17 cellular contexts compared by ENCODE assay signal in genomic region chr12:27400856-27401255, GRCh38. TPM values are rescaled to one million over a fixed set of nuclear protein-coding genes. Genes with fewer than 3 reads are reported as not detected.
A peak's percentile ranks its signal among the peaks of the same experiment; 100 is the strongest.
DNase-seq lines count a peak whose midpoint lies in the region; FAIRE-seq and TF ChIP-seq lines count a peak whose summit lies in the region.
"Had no signal": no experiment of that assay in that cellular context is flagged by ENCODE, and none has a peak within 500 bp of the region (broad histone marks: within the 10 kb centered on the region; RNA-seq: fewer than 3 reads in every experiment).

No MANE protein-coding gene starts in this region.

- no peak overlapping the region for H3K4me2 ChIP-seq in keratinocyte (ENCODE audit: control insufficient read depth, extremely low read depth, insufficient read depth, low read depth, low read length)
- peak overlapping the region; percentile 21 for H3K4me2 ChIP-seq in osteoblast (ENCODE audit: insufficient read depth, low read length)
- H3K4me2 ChIP-seq: BLaER1 treated with 17β-estradiol and CSF1 and Interleukin-3, amounts not matched to agents 10 nM and 100 nM had no signal

- H3K27me3 ChIP-seq in keratinocyte (ENCODE audit: control insufficient read depth, extremely low read depth, insufficient read depth, low read length): no peaks in the 10 kb centered on the region
- H3K27me3 ChIP-seq in osteoblast (ENCODE audit: insufficient read depth, low read length): no peaks in the 10 kb centered on the region
- H3K27me3 ChIP-seq: BLaER1 treated with 17β-estradiol and CSF1 and Interleukin-3, amounts not matched to agents 10 nM and 100 nM had no signal

- H3K36me3 ChIP-seq in keratinocyte (ENCODE audit: control insufficient read depth in 2 of 2, extremely low read depth in 1 of 2, insufficient read depth in 2 of 2, low read length in 2 of 2) (peaks cover 3 to 22% of the 10 kb centered on the region in 2 experiments), osteoblast (ENCODE audit: insufficient read depth, low read length) (peaks cover 16% of the 10 kb centered on the region)
- H3K36me3 ChIP-seq: BLaER1 treated with 17β-estradiol and CSF1 and Interleukin-3, amounts not matched to agents 10 nM and 100 nM had no signal

- H4K20me1 ChIP-seq in keratinocyte (ENCODE audit: control insufficient read depth, extremely low read depth, insufficient read depth, low read length): no peaks in the 10 kb centered on the region
- H4K20me1 ChIP-seq in osteoblast (ENCODE audit: insufficient read depth, low read length): no peaks in the 10 kb centered on the region
- H4K20me1 ChIP-seq: BLaER1 treated with 17β-estradiol and CSF1 and Interleukin-3, amounts not matched to agents 10 nM and 100 nM had no signal

- TF ChIP-seq CTCF in AG10803 (conservative IDR thresholded peaks at IDR 0.05; ENCODE audit: low read length) (no peak), keratinocyte (optimal IDR thresholded peaks at IDR 0.05 in 1 of 3, IDR thresholded peaks at IDR 0.05 in 1 of 3, conservative IDR thresholded peaks at IDR 0.05 in 1 of 3; ENCODE audit: extremely low read depth in 1 of 3, insufficient read depth in 2 of 3, low read length in 3 of 3) (no peak), osteoblast (IDR thresholded peaks at IDR 0.05; ENCODE audit: extremely low read depth, low read depth, low read length) (no peak)

- H3K79me2 ChIP-seq in keratinocyte (ENCODE audit: control insufficient read depth, insufficient read depth, low read length): no peaks in the 10 kb centered on the region
- H3K79me2 ChIP-seq in osteoblast (ENCODE audit: insufficient read depth, low read length): no peaks in the 10 kb centered on the region

- no peak overlapping the region for H3K27ac ChIP-seq in keratinocyte (ENCODE audit: control insufficient read depth, insufficient read depth, low read length)
- no peak overlapping the region for H3K27ac ChIP-seq in osteoblast (ENCODE audit: low read depth, low read length)
- H3K27ac ChIP-seq: 22Rv1; BLaER1 treated with 17β-estradiol and CSF1 and Interleukin-3, amounts not matched to agents 10 nM and 100 nM had no signal

- no peaks in the 10 kb centered on the region for H3K9me1 ChIP-seq in keratinocyte (ENCODE audit: control insufficient read depth, extremely low read depth, insufficient read depth, low read length)

- peak; percentile 9 for FAIRE-seq in keratinocyte (lab: Jason Lieb, UNC)
- FAIRE-seq: GM12878 had no signal

- dilution Hi-C loops in keratinocyte (cut with MboI; ENCODE audit: extremely low pct_ligation_motif_present, low sequenced_read_pairs): no loop called here

- H3K4me3 ChIP-seq in AG10803 (ENCODE audit: low read length): no peak overlapping the region
- no peak overlapping the region for H3K4me3 ChIP-seq in keratinocyte (ENCODE audit: control insufficient read depth in 2 of 3, extremely low read depth in 1 of 3, insufficient read depth in 2 of 3, low read depth in 1 of 3, low read length in 3 of 3)
- H3K4me3 ChIP-seq in osteoblast (ENCODE audit: insufficient read depth, low read length): no peak overlapping the region
- H3K4me3 ChIP-seq: BLaER1 treated with 17β-estradiol and CSF1 and Interleukin-3, amounts not matched to agents 10 nM and 100 nM; GM12878 had no signal

- H3K9ac ChIP-seq in keratinocyte (ENCODE audit: control insufficient read depth, extremely low read depth, insufficient read depth, low read length): no peak overlapping the region
- H3K9ac ChIP-seq: BLaER1 treated with 17β-estradiol and CSF1 and Interleukin-3, amounts not matched to agents 10 nM and 100 nM had no signal

- H3K4me1 ChIP-seq in keratinocyte (ENCODE audit: control insufficient read depth, extremely low read depth, insufficient read depth, low read length) (no peaks in the 10 kb centered on the region), osteoblast (ENCODE audit: insufficient read depth, low read length) (no peaks in the 10 kb centered on the region)
- H3K4me1 ChIP-seq: BLaER1 treated with 17β-estradiol and CSF1 and Interleukin-3, amounts not matched to agents 10 nM and 100 nM had no signal

- no peak overlapping the region for H2AFZ ChIP-seq in keratinocyte (ENCODE audit: control insufficient read depth, low read length)
- no peak overlapping the region for H2AFZ ChIP-seq in osteoblast (ENCODE audit: low read length)

- DNase-seq in AG10803 (ENCODE audit: low read depth): peak; percentile 8
- DNase-seq in NCI-H526 treated with DMSO at 0.1 percent for 48 hours (lab: John Stamatoyannopoulos, UW): peak; percentile 100
- no peak for DNase-seq in keratinocyte (ENCODE audit: low read depth, low spot score)
- no peak for DNase-seq in osteoblast (ENCODE audit: insufficient read length, low spot score, missing footprints)
- no peak for DNase-seq in amniotic stem cell (lab: John Stamatoyannopoulos, UW)
- DNase-seq in NAMALWA (ENCODE audit: low spot score): no peak
- DNase-seq in NCI-H1436 (lab: John Stamatoyannopoulos, UW): no peak
- no peak for DNase-seq in SIG-M5 (lab: John Stamatoyannopoulos, UW)
- DNase-seq: CD4-positive, CD25-positive, alpha-beta regulatory T cell; DMS53; GOT3; H9 had no signal

- H3K9me3 ChIP-seq in keratinocyte (ENCODE audit: control insufficient read depth, low read depth, low read length) (no peaks in the 10 kb centered on the region), osteoblast (ENCODE audit: low read depth, low read length) (no peaks in the 10 kb centered on the region)

RNA-seq across cellular contexts. Expression of gene SMCO2, which starts 45.7 kb away (rescaled TPM):
- polyA plus RNA-seq in keratinocyte: 0.22 to 0.70 TPM (median 0.49 TPM) in 3 replicates
- 5.5 TPM for polyA plus RNA-seq in keratinocyte (2011; ENCODE audit: low read depth)
- polyA plus RNA-seq in keratinocyte (2011; cell fraction: cytosol; rRNA removed): not detected in 2 replicates
- 0.20 and 1.3 TPM in 2 replicates for polyA plus RNA-seq in keratinocyte (2011; cell fraction: nucleus; rRNA removed)
- polyA plus RNA-seq in keratinocyte (2012; ENCODE audit: low replicate concordance): 0.14 and 0.68 TPM in 2 replicates
- polyA minus RNA-seq in keratinocyte: 0.58 TPM in 1 of 3 replicates, not detected in the others
- not detected for polyA minus RNA-seq in keratinocyte (2011; cell fraction: cytosol; rRNA and poly(A)+ RNA removed)
- not detected in 2 replicates for polyA minus RNA-seq in keratinocyte (2011; cell fraction: nucleus; rRNA and poly(A)+ RNA removed)
- 0.72 and 0.88 TPM in 2 replicates for total RNA-seq in osteoblast
- total RNA-seq: A673; CD4-positive, CD25-positive, alpha-beta regulatory T cell; G401 had no signal
- polyA plus RNA-seq: CD4-positive, CD25-positive, alpha-beta regulatory T cell had no signal

Comparison
In these comparisons a context has a peak if more than half of its experiments do, and no peak if none do; other contexts are left out.
1. DNase-seq: peak in AG10803 (single experiment) and NCI-H526 treated with DMSO at 0.1 percent for 48 hours (single experiment); none in keratinocyte (single experiment), osteoblast (single experiment), amniotic stem cell (single experiment), NAMALWA (single experiment), NCI-H1436 (single experiment) and SIG-M5 (single experiment).